In genomic region chr3:192825191-192825590, GRCh38 we compare ENCODE assay signal across 18 cellular contexts.
DNase-seq lines count a peak whose midpoint lies in the region; ATAC-seq, FAIRE-seq and TF ChIP-seq lines count a peak whose summit lies in the region.
"Had no signal": no experiment of that assay in that cellular context is flagged by ENCODE, and none has a peak within 500 bp of the region (broad histone marks: within the 10 kb centered on the region; RNA-seq: fewer than 3 reads in every experiment).

No MANE protein-coding gene starts in this region.

- CTCF ChIA-PET in GM12878 (lab: Yijun Ruan, JAX) (interaction anchor here (1.0 to 3.6 kb wide), 8 partner anchors 8 to 91 kb away, joined by 3 to 27 read pairs (median 9); no protein-coding TSS in a partner anchor), MCF 10A (lab: Yijun Ruan, JAX) (interaction anchor here (0.6 to 5.3 kb wide), 5 partner anchors 9 to 217 kb away, joined by 3 to 31 read pairs (median 6); no protein-coding TSS in a partner anchor)

- H3K27ac ChIP-seq in left ventricle myocardium inferior (replicated peaks) = no peak overlapping the region
- H3K27ac ChIP-seq in GM12878 (ENCODE audit: control insufficient read depth, insufficient read depth) = no peak overlapping the region
- H3K27ac ChIP-seq in left lung = no peak overlapping the region
- no peak overlapping the region for H3K27ac ChIP-seq in aorta (ENCODE audit: low read depth in 1 of 2, low read length in 2 of 2)

- TF ChIP-seq CTCF in left ventricle myocardium inferior (IDR thresholded peaks at IDR 0.05; ENCODE audit: borderline replicate concordance) (no peak), GM12878 (IDR thresholded peaks at IDR 0.05 in 2 of 3, conservative IDR thresholded peaks at IDR 0.05 in 1 of 3; ENCODE audit: control insufficient read depth in 2 of 3, extremely low read depth in 1 of 3, insufficient read depth in 1 of 3, low read depth in 3 of 3, low read length in 3 of 3) (no peak), left lung (IDR thresholded peaks at IDR 0.05) (no peak), MCF 10A (IDR thresholded peaks at IDR 0.05; ENCODE audit: unreplicated experiment) (no peak)

- H3K4me3 ChIP-seq in left ventricle myocardium inferior (no peak overlapping the region), GM12878 (no peak overlapping the region), left lung (no peak overlapping the region), aorta (ENCODE audit: low read length in 2 of 2) (no peak overlapping the region)
- H3K4me3 ChIP-seq: MG63 had no signal

- H3K4me1 ChIP-seq in left ventricle myocardium inferior = peaks cover 30% of the 10 kb centered on the region
- peaks cover 15% of the 10 kb centered on the region; the same call in 1 of the 2 replicates for H3K4me1 ChIP-seq in GM12878 (ENCODE audit: control insufficient read depth, insufficient read depth, low read length)
- H3K4me1 ChIP-seq in left lung = peaks cover 4 to 7% of the 10 kb centered on the region in 2 donors
- no peaks in the 10 kb centered on the region for H3K4me1 ChIP-seq in aorta (ENCODE audit: control insufficient read depth in 1 of 2, insufficient read depth in 2 of 2, low read length in 2 of 2)
- H3K4me1 ChIP-seq: BE2C had no signal

- WGBS in GM12878 (ENCODE audit: insufficient coverage, insufficient replicate concordance, low lambda C conversion rate, missing lambda C conversion rate) = 100% methylated on average over 2 of the region's 2 CpGs
- 89 to 90% methylated on average over 2 of the region's 2 CpGs for WGBS in aorta, 2 donors

- RAD21 ChIA-PET in GM12878 (lab: Charles Lee; ENCODE audit: unreplicated experiment) = interaction anchor here (0.9 to 12.8 kb wide), 9 partner anchors 18 to 92 kb away, joined by 3 to 71 read pairs (median 10); partner anchors contain the start of gene MB21D2

- BruUV-seq in GM12878 (replicated peaks; lab: Mats Ljungman, UMichigan) (no TSS peak), MCF 10A (replicated peaks; lab: Mats Ljungman, UMichigan) (no TSS peak)

- H3K4me1 Mint-ChIP-seq in MCF 10A (ENCODE audit: insufficient read depth, unreplicated experiment) = peaks cover 16% of the 10 kb centered on the region

- no peak for TF ChIP-seq EP300 in GM12878 (IDR thresholded peaks at IDR 0.05; ENCODE audit: borderline replicate concordance in 1 of 2, control insufficient read depth in 1 of 2, low read depth in 2 of 2, low read length in 2 of 2)

- no peaks in the 10 kb centered on the region for H3K36me3 Mint-ChIP-seq in MCF 10A (ENCODE audit: insufficient read depth, unreplicated experiment)
- H3K36me3 Mint-ChIP-seq: CD8-positive, alpha-beta T cell had no signal

- POLR2A ChIA-PET in GM12878 (lab: Charles Lee) = interaction anchor here (1.0 to 2.4 kb wide), 6 partner anchors 19 to 192 kb away, joined by 3 to 9 read pairs (median 4); no protein-coding TSS in a partner anchor
- POLR2A ChIA-PET in MCF 10A (lab: Yijun Ruan, JAX) = interaction anchor here (0.6 to 1.5 kb wide), 2 partner anchors 10 to 29 kb away, joined by 4 read pairs; no protein-coding TSS in a partner anchor

- H3K9me3 ChIP-seq in left ventricle myocardium inferior (replicated peaks) (no peaks in the 10 kb centered on the region), GM12878 (replicated peaks; ENCODE audit: control insufficient read depth, insufficient read depth, low read length) (peaks cover 2% of the 10 kb centered on the region; the same call in 1 of the 3 replicates), left lung (no peaks in the 10 kb centered on the region), aorta (ENCODE audit: control insufficient read depth, low read length) (no peaks in the 10 kb centered on the region)
- H3K9me3 ChIP-seq: BE2C, MG63 had no signal

- in situ Hi-C loops in GM12878 (cut with MboI) = no loop called here

- no peaks in the 10 kb centered on the region for H3K9me3 Mint-ChIP-seq in MCF 10A (ENCODE audit: unreplicated experiment)
- H3K9me3 Mint-ChIP-seq: CD8-positive, alpha-beta T cell had no signal

- H3K27me3 ChIP-seq in left ventricle myocardium inferior (ENCODE audit: low read depth) (no peaks in the 10 kb centered on the region), GM12878 (replicated peaks in 1 of 2; ENCODE audit: control insufficient read depth in 2 of 2, insufficient read depth in 2 of 2, low read length in 1 of 2) (no peaks in the 10 kb centered on the region), left lung (no peaks in the 10 kb centered on the region), aorta (ENCODE audit: control insufficient read depth in 1 of 2, insufficient read depth in 2 of 2, low read length in 1 of 2) (no peaks in the 10 kb centered on the region)
- H3K27me3 ChIP-seq: MG63 had no signal

- H3K79me2 ChIP-seq in GM12878 (ENCODE audit: control insufficient read depth, insufficient read depth, low read length) = peaks cover 9% of the 10 kb centered on the region

- DNase-seq in left cardiac atrium = no peak
- DNase-seq in left ventricle myocardium inferior = no peak
- DNase-seq in GM12878 (ENCODE audit: low read depth, low spot score) = no peak
- DNase-seq in left lung = no peak
- no peak for DNase-seq in aorta
- no peak for DNase-seq in LoVo (ENCODE audit: low spot score)
- no peak for DNase-seq in MCF 10A (ENCODE audit: unreplicated experiment)
- DNase-seq: BE2C; CD8-positive, alpha-beta T cell; DMS79 treated with DMSO at 0.1 percent for 48 hours; GDM1; KG1; NCI-H524 treated with DMSO at 0.1 percent for 48 hours; PC-3 had no signal

- no peak overlapping the region for H3K4me3 Mint-ChIP-seq in MCF 10A (ENCODE audit: unreplicated experiment)
- H3K4me3 Mint-ChIP-seq: CD8-positive, alpha-beta T cell had no signal

- H3K36me3 ChIP-seq in left ventricle myocardium inferior (no peaks in the 10 kb centered on the region), GM12878 (ENCODE audit: control insufficient read depth in 2 of 2, insufficient read depth in 2 of 2, low read length in 1 of 2) (no peaks in the 10 kb centered on the region; a peak in 1 of 4 replicates), left lung (no peaks in the 10 kb centered on the region), aorta (ENCODE audit: control insufficient read depth in 1 of 2, insufficient read depth in 2 of 2, low read length in 1 of 2) (no peaks in the 10 kb centered on the region)
- H3K36me3 ChIP-seq: BE2C, MG63 had no signal

- no peak overlapping the region for H3K9ac ChIP-seq in GM12878 (ENCODE audit: control insufficient read depth, insufficient read depth, low read length)

- H3K27ac Mint-ChIP-seq in MCF 10A (ENCODE audit: low read depth, unreplicated experiment) = no peak overlapping the region
- H3K27ac Mint-ChIP-seq: CD8-positive, alpha-beta T cell had no signal

- no peak overlapping the region for H2AFZ ChIP-seq in GM12878 (ENCODE audit: control insufficient read depth, low read depth, low read length)

- no peaks in the 10 kb centered on the region for H4K20me1 ChIP-seq in GM12878 (ENCODE audit: control insufficient read depth, insufficient read depth)

- no peaks in the 10 kb centered on the region for H3K27me3 Mint-ChIP-seq in MCF 10A (ENCODE audit: insufficient read depth, unreplicated experiment)

- no peak for TF ChIP-seq POLR2A in GM12878 (IDR thresholded peaks at IDR 0.05; ENCODE audit: low read depth, low read length)

- no peak for FAIRE-seq in GM12878 (lab: Jason Lieb, UNC)
- FAIRE-seq: D721Med, H1 had no signal

- SMC1A ChIA-PET in GM12878 (lab: Charles Lee; ENCODE audit: uncharacterized antibody, unreplicated experiment) = interaction anchor here (0.7 to 17.1 kb wide), 15 partner anchors 8 to 217 kb away, joined by 3 to 472 read pairs (median 10); partner anchors contain the start of gene MB21D2

- ATAC-seq in left cardiac atrium = peak; percentile 52 to 71
- ATAC-seq in GM12878 = no peak
- ATAC-seq in left lung = peak; percentile 49
- peak; percentile 26 for ATAC-seq in aorta (ENCODE audit: low FRiP score)
- ATAC-seq in GM19397 (IDR thresholded peaks at IDR 0.05; ENCODE audit: unreplicated experiment) = no peak
- ATAC-seq: CD8-positive, alpha-beta T cell had no signal

- no peak overlapping the region for H3K4me2 ChIP-seq in GM12878 (ENCODE audit: control insufficient read depth, insufficient read depth)

- intact Hi-C loops in left cardiac atrium (cut with DNase I) (no loop called here), left ventricle myocardium inferior (cut with micrococcal nuclease) (no loop called here), GM12878 (cut with micrococcal nuclease; ENCODE audit: unreplicated experiment) (no loop called here), left lung (cut with DNase I) (loop anchor here in 1 of 2 donors (10.0 kb wide), 1 partner anchor 100 kb away; no protein-coding TSS in a partner anchor), aorta (cut with DNase I) (no loop called here), MCF 10A (cut with micrococcal nuclease) (no loop called here)

- TF ChIP-seq RAD21 in GM12878 (IDR thresholded peaks at IDR 0.05; ENCODE audit: insufficient read depth, low read depth, low read length) = no peak

TF ChIP-seq in GM12878, 131 proteins besides CTCF, POLR2A, EP300 and RAD21:
- TF ChIP-seq HSF1 (IDR thresholded peaks at IDR 0.05; ENCODE audit: low read depth, low read length) (no peak), SMAD1 (IDR thresholded peaks at IDR 0.05; ENCODE audit: low read depth, partially characterized antibody) (peak; percentile 29)

Comparison
In these comparisons a context has a peak if more than half of its experiments do, and no peak if none do; other contexts are left out.
1. ATAC-seq: peak in left cardiac atrium (2 of 2), left lung (single experiment) and aorta (single experiment); none in GM12878 (single experiment) and GM19397 (single experiment).